8 cellular contexts compared by ENCODE assay signal in the genomic region with DNA sequence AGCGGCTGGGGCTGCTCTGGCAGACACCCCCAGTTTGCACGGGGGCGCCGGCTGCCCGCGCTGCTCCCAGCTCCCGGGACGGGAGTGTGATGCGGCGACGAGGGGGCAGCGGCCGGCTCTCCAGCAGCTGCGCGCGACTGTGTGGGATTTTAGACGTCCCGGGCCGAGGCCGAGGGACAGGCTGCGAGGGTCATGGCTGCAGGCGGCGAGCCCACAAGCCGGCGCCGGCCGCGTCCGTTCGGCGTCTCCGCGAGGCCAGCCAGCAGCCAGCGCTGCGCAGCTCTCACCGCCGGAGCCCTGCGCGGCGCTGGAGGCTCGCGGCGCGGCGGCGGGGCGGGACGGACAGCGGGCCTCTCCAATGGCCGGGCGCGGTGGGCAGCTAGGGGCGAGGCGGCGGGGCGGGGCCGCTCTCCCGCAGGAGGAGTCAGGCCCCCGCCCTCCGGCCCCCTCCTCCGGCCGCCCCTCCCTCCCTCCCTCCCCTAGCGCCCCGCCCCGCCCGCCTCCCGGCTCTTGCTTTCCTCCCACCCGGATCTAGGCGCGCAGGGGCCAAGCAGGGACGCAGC. TPM values are rescaled to one million over a fixed set of nuclear protein-coding genes. Genes with fewer than 3 reads are reported as not detected.
A peak's percentile ranks its signal among the peaks of the same experiment; 100 is the strongest.
DNase-seq lines count a peak whose midpoint lies in the region; ATAC-seq and TF ChIP-seq lines count a peak whose summit lies in the region.

A gene (minus strand): TSS at position 285 of the 563 bp plus-strand sequence. CDS start 310 bp downstream, outside the sequence.

- H3K4me3 ChIP-seq in fibroblast of mammary gland (ENCODE audit: control insufficient read depth, low read depth, low read length) = peak within 1 kb of the TSS; percentile 85

- H3K27ac ChIP-seq in substantia nigra (ENCODE audit: low read depth, low read length, poor library complexity, severe bottlenecking) = peak within 1 kb of the TSS; percentile 68

- TF ChIP-seq CTCF in fibroblast of mammary gland (conservative IDR thresholded peaks at IDR 0.05; ENCODE audit: control insufficient read depth, insufficient read depth, low read depth, low read length) = no peak

- DNase-seq in DMS 273 treated with DMSO at 0.1 percent for 48 hours (lab: John Stamatoyannopoulos, UW) (peak; percentile 36), NCI-H82 treated with DMSO at 0.1 percent for 48 hours (lab: John Stamatoyannopoulos, UW; ENCODE audit: unreplicated experiment) (peak; percentile 58), activated T-helper 1 cell treated with Interleukin-2 at 50 U/mL for 16 hours (ENCODE audit: low read depth) (peak; percentile 20), fibroblast of mammary gland (ENCODE audit: low read depth) (peak; percentile 75), myocyte (ENCODE audit: low read depth) (peak; percentile 91), substantia nigra (lab: John Stamatoyannopoulos, UW) (peak; percentile 16 to 92 (median 73))

- peak; percentile 67 for ATAC-seq in GM19468 (IDR thresholded peaks at IDR 0.05; ENCODE audit: extremely low read depth, unreplicated experiment)
- peak; percentile 94 for ATAC-seq in HG03565 (IDR thresholded peaks at IDR 0.05; ENCODE audit: unreplicated experiment)

RNA-seq across cellular contexts. Expression of the gene that starts here (rescaled TPM):
- total RNA-seq in myocyte = 5.0 and 6.6 TPM in 2 replicates
- 3.3 TPM for polyA plus RNA-seq in myocyte (2012)

Comparison
In these comparisons a context has a peak if more than half of its experiments do, and no peak if none do; other contexts are left out.
1. Peak in every context shown above with its lines: DNase-seq, ATAC-seq, H3K4me3 ChIP-seq and H3K27ac ChIP-seq.
2. DNase-seq: peak in every context shown above with its lines; median percentile 91 in myocyte; 75 in fibroblast of mammary gland; 73 in substantia nigra; 58 in NCI-H82 treated with DMSO at 0.1 percent for 48 hours; 36 in DMS 273 treated with DMSO at 0.1 percent for 48 hours; 20 in activated T-helper 1 cell treated with Interleukin-2 at 50 U/mL for 16 hours.